ENCODE assay signal across 23 cellular contexts in genomic region chr2:2879071-2879470, GRCh38.
"Had no signal": no experiment of that assay in that cellular context is flagged by ENCODE, and none has a peak within 500 bp of the region (broad histone marks: within the 10 kb centered on the region; RNA-seq: fewer than 3 reads in every experiment).

No MANE protein-coding gene starts in this region.

- H3K27ac Mint-ChIP-seq: activated B cell treated with CpG ODN at 0.5 μM for 24 hours; activated CD4-positive, alpha-beta T cell treated with anti-CD3 and anti-CD28 coated beads for 36 hours; activated naive CD4-positive, alpha-beta T cell treated with anti-CD3 and anti-CD28 coated beads, Interleukin-2, amount 10 ng/mL, durations not matched to agents 7 days and 5 days; activated naive CD8-positive, alpha-beta T cell treated with anti-CD3 and anti-CD28 coated beads, Interleukin-2, amount 50 U/mL, for 24 hours; natural killer cell treated with Interleukin-12 subunit alpha and Interleukin-12 subunit beta and Interleukin-15 and Interleukin-18, amount 100 ng/mL, for 72 hours; stimulated activated naive CD8-positive, alpha-beta T cell treated with anti-CD3 and anti-CD28 coated beads, Interleukin-15, Interleukin-2, amounts not matched to agents 100 ng/mL and 50 ng/mL, for 24 hours had no signal

- ATAC-seq: activated CD4-positive, alpha-beta T cell treated with anti-CD3 and anti-CD28 coated beads for 36 hours; activated naive CD8-positive, alpha-beta T cell treated with anti-CD3 and anti-CD28 coated beads, Interleukin-2, amount 50 U/mL, for 24 hours; gastroesophageal sphincter; left ventricle myocardium superior; natural killer cell treated with Interleukin-12 subunit alpha and Interleukin-12 subunit beta and Interleukin-15 and Interleukin-18, amount 100 ng/mL, for 72 hours; pancreas; psoas muscle; right cardiac atrium; upper lobe of right lung had no signal

- H3K27me3 Mint-ChIP-seq: activated B cell treated with CpG ODN at 0.5 μM for 24 hours; activated naive CD8-positive, alpha-beta T cell treated with anti-CD3 and anti-CD28 coated beads, Interleukin-2, amount 50 U/mL, for 24 hours; stimulated activated naive CD8-positive, alpha-beta T cell treated with anti-CD3 and anti-CD28 coated beads, Interleukin-15, Interleukin-2, amounts not matched to agents 100 ng/mL and 50 ng/mL, for 24 hours had no signal

- H3K4me3 Mint-ChIP-seq: activated B cell treated with CpG ODN at 0.5 μM for 24 hours; activated CD4-positive, alpha-beta T cell treated with anti-CD3 and anti-CD28 coated beads for 36 hours; activated naive CD4-positive, alpha-beta T cell treated with anti-CD3 and anti-CD28 coated beads, Interleukin-2, amount 10 ng/mL, durations not matched to agents 7 days and 5 days; activated naive CD8-positive, alpha-beta T cell treated with anti-CD3 and anti-CD28 coated beads, Interleukin-2, amount 50 U/mL, for 24 hours; natural killer cell treated with Interleukin-12 subunit alpha and Interleukin-12 subunit beta and Interleukin-15 and Interleukin-18, amount 100 ng/mL, for 72 hours; stimulated activated naive CD8-positive, alpha-beta T cell treated with anti-CD3 and anti-CD28 coated beads, Interleukin-15, Interleukin-2, amounts not matched to agents 100 ng/mL and 50 ng/mL, for 24 hours had no signal

- DNase-seq: activated B cell treated with CpG ODN at 0.5 μM for 24 hours; activated CD4-positive, alpha-beta T cell treated with anti-CD3 and anti-CD28 coated beads for 36 hours; activated CD4-positive, alpha-beta T cell treated with anti-CD3 and anti-CD28 coated beads, Interleukin-2, amount 50 U/mL, for 4 hours; activated effector memory CD4-positive, alpha-beta T cell treated with anti-CD3 and anti-CD28 coated beads, Interleukin-2, amount 50 U/mL, for 16 hours; activated naive CD4-positive, alpha-beta T cell treated with anti-CD3 and anti-CD28 coated beads, Interleukin-2, amount 10 ng/mL, durations not matched to agents 7 days and 5 days; activated naive CD8-positive, alpha-beta T cell treated with anti-CD3 and anti-CD28 coated beads, Interleukin-2, amount 50 U/mL, for 24 hours; activated T-cell treated with anti-CD3 and anti-CD28 coated beads, Interleukin-2, amount 50 U/mL, for 48 hours; cerebellar nuclear complex; cortex of kidney; hypothalamus; left ventricle myocardium superior; midbrain; pancreas; psoas muscle; right cardiac atrium; stimulated activated CD4-positive, alpha-beta T cell treated with anti-CD3 and anti-CD28 coated beads, Interleukin-4, amount 100 ng/mL, for 4 hours; substantia nigra; thyroid gland; upper lobe of right lung had no signal

- H3K36me3 Mint-ChIP-seq: activated naive CD4-positive, alpha-beta T cell treated with anti-CD3 and anti-CD28 coated beads, Interleukin-2, amount 10 ng/mL, durations not matched to agents 7 days and 5 days; natural killer cell treated with Interleukin-12 subunit alpha and Interleukin-12 subunit beta and Interleukin-15 and Interleukin-18, amount 100 ng/mL, for 72 hours had no signal

- H3K27ac ChIP-seq: epithelial cell of prostate, gastroesophageal sphincter, pancreas, psoas muscle, thyroid gland, upper lobe of right lung had no signal

- H3K4me3 ChIP-seq: gastroesophageal sphincter, pancreas, psoas muscle, thyroid gland, upper lobe of right lung had no signal

- H3K4me1 Mint-ChIP-seq: activated CD4-positive, alpha-beta T cell treated with anti-CD3 and anti-CD28 coated beads for 36 hours; activated naive CD4-positive, alpha-beta T cell treated with anti-CD3 and anti-CD28 coated beads, Interleukin-2, amount 10 ng/mL, durations not matched to agents 7 days and 5 days had no signal
